In the genomic region with DNA sequence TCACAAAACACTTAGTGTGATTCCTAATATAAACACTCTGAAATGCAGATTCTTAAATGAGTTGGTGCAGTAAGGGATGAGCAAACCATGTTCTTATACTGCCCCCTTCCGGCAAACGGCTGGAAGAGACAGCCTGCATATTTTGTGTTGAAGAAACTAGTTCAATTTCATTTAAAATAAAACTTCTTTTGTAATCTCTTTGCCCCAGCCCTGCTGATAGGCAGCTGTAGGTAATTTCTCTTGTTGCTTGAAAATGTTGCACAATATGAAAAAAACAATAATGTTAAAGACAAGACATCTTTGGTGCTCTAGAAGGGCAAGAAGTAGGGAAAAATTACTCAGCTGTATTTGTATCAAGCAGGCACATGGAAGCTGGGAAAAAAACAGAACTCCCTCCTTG, we compare ENCODE assay signal across 9 cellular contexts.
DNase-seq lines count a peak whose midpoint lies in the region; ATAC-seq and TF ChIP-seq lines count a peak whose summit lies in the region.
"Had no signal": no experiment of that assay in that cellular context is flagged by ENCODE, and none has a peak within 500 bp of the region (broad histone marks: within the 10 kb centered on the region; RNA-seq: fewer than 3 reads in every experiment).

No MANE protein-coding gene starts in this region.

- H3K9me3 Mint-ChIP-seq in CD4-positive, alpha-beta T cell = no peaks in the 10 kb centered on the region
- H3K9me3 Mint-ChIP-seq: activated naive CD4-positive, alpha-beta T cell treated with anti-CD3 and anti-CD28 coated beads, Interleukin-2, amount 50 U/mL, for 72 hours had no signal

- no peaks in the 10 kb centered on the region for H3K36me3 Mint-ChIP-seq in CD4-positive, alpha-beta T cell (ENCODE audit: low read depth)
- H3K36me3 Mint-ChIP-seq: activated naive CD4-positive, alpha-beta T cell treated with anti-CD3 and anti-CD28 coated beads, Interleukin-2, amount 50 U/mL, for 72 hours had no signal

- peak; percentile 74 for TF ChIP-seq CTCF in CD4-positive, alpha-beta T cell (IDR thresholded peaks at IDR 0.05)

- CTCF ChIA-PET in CD4-positive, alpha-beta T cell (lab: Charles Lee) = interaction anchor here (0.7 kb wide), 3 partner anchors 19 to 1074 kb away, joined by 3 to 4 read pairs (median 3); no protein-coding TSS in a partner anchor

- no peak for ATAC-seq in CD4-positive, alpha-beta T cell (ENCODE audit: poor library complexity)
- ATAC-seq in GM18858 (IDR thresholded peaks at IDR 0.05; ENCODE audit: unreplicated experiment) (peak; percentile 52), HG03139 (IDR thresholded peaks at IDR 0.05; ENCODE audit: unreplicated experiment) (peak; percentile 79), HG02973 (IDR thresholded peaks at IDR 0.05; ENCODE audit: unreplicated experiment) (no peak)

- H3K9me3 ChIP-seq in CD4-positive, alpha-beta T cell (ENCODE audit: control insufficient read depth, low read length) = no peaks in the 10 kb centered on the region

- no peak overlapping the region for H3K27ac ChIP-seq in CD4-positive, alpha-beta T cell (ENCODE audit: low read depth, low read length)

- H3K27ac Mint-ChIP-seq in CD4-positive, alpha-beta T cell = no peak overlapping the region
- H3K27ac Mint-ChIP-seq: activated naive CD4-positive, alpha-beta T cell treated with anti-CD3 and anti-CD28 coated beads, Interleukin-2, amount 50 U/mL, for 72 hours had no signal

- no peaks in the 10 kb centered on the region for H3K4me1 Mint-ChIP-seq in CD4-positive, alpha-beta T cell (ENCODE audit: low read depth)

- H3K27me3 Mint-ChIP-seq in CD4-positive, alpha-beta T cell = peaks cover 34% of the 10 kb centered on the region

- H3K27me3 ChIP-seq in CD4-positive, alpha-beta T cell (ENCODE audit: control insufficient read depth, insufficient read depth, low read length) = peaks cover 4% of the 10 kb centered on the region

- peak; percentile 2 to 46 (median 16) for DNase-seq in CD4-positive, alpha-beta T cell
- peak; percentile 59 for DNase-seq in NOMO-1 treated with DMSO at 0.1 percent for 48 hours (lab: John Stamatoyannopoulos, UW; ENCODE audit: unreplicated experiment)
- DNase-seq in activated T-helper 1 cell treated with Interleukin-2 at 50 U/mL for 16 hours (ENCODE audit: low read depth) = peak; percentile 4
- peak; percentile 38 for DNase-seq in foreskin melanocyte
- DNase-seq in pons (ENCODE audit: low spot score) = peak; percentile 85

- intact Hi-C loops in CD4-positive, alpha-beta T cell (cut with DNase I, micrococcal nuclease) = no loop called here

- no peak overlapping the region for H3K4me3 Mint-ChIP-seq in CD4-positive, alpha-beta T cell

- POLR2A ChIA-PET in CD4-positive, alpha-beta T cell (lab: Charles Lee) = no interaction called here

Comparison
In these comparisons a context has a peak if more than half of its experiments do, and no peak if none do; other contexts are left out.
1. ATAC-seq: peak in GM18858 (single experiment) and HG03139 (single experiment); none in CD4-positive, alpha-beta T cell (single experiment) and HG02973 (single experiment).
2. DNase-seq: peak in every context shown above with its lines; median percentile 85 in pons; 59 in NOMO-1 treated with DMSO at 0.1 percent for 48 hours; 38 in foreskin melanocyte; 16 in CD4-positive, alpha-beta T cell; 4 in activated T-helper 1 cell treated with Interleukin-2 at 50 U/mL for 16 hours.